23 cellular contexts compared by ENCODE assay signal in the genomic region with DNA sequence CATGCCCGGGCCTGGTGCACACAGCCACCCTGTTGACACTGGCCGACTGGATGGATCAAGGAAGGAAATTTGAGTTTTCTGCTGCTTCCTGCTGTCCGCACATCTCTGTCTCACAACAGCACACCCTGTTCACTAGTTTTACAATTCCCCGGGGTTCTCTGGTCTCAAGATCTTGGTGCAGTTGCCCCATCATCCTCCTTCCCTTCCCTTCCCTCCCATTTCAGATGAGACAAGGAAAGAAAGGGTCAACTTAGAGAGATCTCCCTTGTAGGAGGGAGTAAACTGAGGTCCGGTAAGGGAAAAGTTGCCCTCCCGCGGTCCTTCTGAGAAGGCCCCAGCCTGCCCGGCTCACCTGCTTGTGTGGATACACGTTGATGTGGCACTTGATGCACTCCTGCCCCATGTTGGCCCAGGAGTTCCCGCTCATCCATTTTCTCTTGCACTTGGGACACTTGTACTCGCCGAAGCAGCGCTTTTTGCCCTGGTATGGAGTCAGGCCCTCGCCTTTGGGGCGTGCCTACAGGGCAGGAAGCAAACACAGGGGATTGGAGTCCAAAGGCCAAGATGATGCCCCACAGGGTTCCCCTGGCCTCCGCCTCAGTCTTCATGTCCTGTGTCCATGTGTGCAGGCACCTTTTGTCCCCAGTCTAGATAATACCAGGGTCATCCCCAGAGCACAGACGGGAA. TPM values are rescaled to one million over a fixed set of nuclear protein-coding genes. Genes with fewer than 3 reads are reported as not detected.
DNase-seq lines count a peak whose midpoint lies in the region; ATAC-seq, FAIRE-seq and TF ChIP-seq lines count a peak whose summit lies in the region.
"Had no signal": no experiment of that assay in that cellular context is flagged by ENCODE, and none has a peak within 500 bp of the region (broad histone marks: within the 10 kb centered on the region; RNA-seq: fewer than 3 reads in every experiment).

No MANE protein-coding gene starts in this region.

- peak; percentile 16 for DNase-seq in CD14-positive monocyte (ENCODE audit: low spot score)
- peak; percentile 6 for DNase-seq in glutamatergic neuron
- DNase-seq in HepG2 (ENCODE audit: low spot score) = no peak
- DNase-seq in small intestine = peak; percentile 22
- no peak for DNase-seq in epidermal melanocyte (ENCODE audit: insufficient read length, low spot score)
- no peak for DNase-seq in mesenchymal stem cell
- no peak for DNase-seq in type B pancreatic cell (ENCODE audit: extremely low spot score, unreplicated experiment)
- DNase-seq in activated T-cell treated with anti-CD3 and anti-CD28 coated beads, Interleukin-2, amount 50 U/mL, for 4 hours = no peak
- DNase-seq: activated CD4-positive, alpha-beta T cell treated with anti-CD3 and anti-CD28 coated beads for 36 hours; activated gamma-delta T cell; DMS153; effector CD8-positive, alpha-beta T cell; erythroblast; GM23248; naive thymus-derived CD4-positive, alpha-beta T cell; NCI-H1930; NCI-H69; occipital lobe; SHP77 treated with DMSO at 0.1 percent for 48 hours; stimulated activated naive CD4-positive, alpha-beta T cell treated with Interleukin-2 at 50 U/mL for 16 hours had no signal

- H4K91ac ChIP-seq in mesenchymal stem cell (ENCODE audit: low read length) = no peak overlapping the region

- H2BK120ac ChIP-seq in mesenchymal stem cell (ENCODE audit: low read depth, low read length) = no peak overlapping the region

- H3K9me3 ChIP-seq in HepG2 (ENCODE audit: low read length) (no peaks in the 10 kb centered on the region), small intestine (ENCODE audit: control insufficient read depth, low read depth) (no peaks in the 10 kb centered on the region), mesenchymal stem cell (ENCODE audit: control insufficient read depth, low read length) (no peaks in the 10 kb centered on the region)
- H3K9me3 ChIP-seq: body of pancreas had no signal

- intact Hi-C loops in CD14-positive monocyte (cut with micrococcal nuclease) (no loop called here), HepG2 (cut with micrococcal nuclease; ENCODE audit: unreplicated experiment) (no loop called here)

- peaks cover 0 to 4% (median 0%) of the 10 kb centered on the region in 7 donors for H3K9me3 Mint-ChIP-seq in CD14-positive monocyte
- no peaks in the 10 kb centered on the region for H3K9me3 Mint-ChIP-seq in glutamatergic neuron (ENCODE audit: unreplicated experiment)
- H3K9me3 Mint-ChIP-seq in type B pancreatic cell = no peaks in the 10 kb centered on the region
- H3K9me3 Mint-ChIP-seq in activated T-cell treated with anti-CD3 and anti-CD28 coated beads, Interleukin-2, amount 50 U/mL, for 4 hours = no peaks in the 10 kb centered on the region
- H3K9me3 Mint-ChIP-seq: CD8-positive, alpha-beta memory T cell; naive thymus-derived CD4-positive, alpha-beta T cell had no signal

- H3K4me3 ChIP-seq in HepG2 (replicated peaks in 1 of 3; ENCODE audit: insufficient read depth in 1 of 3, low read depth in 2 of 3, low read length in 3 of 3) (no peak overlapping the region), small intestine (ENCODE audit: low read depth in 1 of 2, low read length in 2 of 2) (no peak overlapping the region), mesenchymal stem cell (ENCODE audit: insufficient read depth in 1 of 2, low read depth in 1 of 2, low read length in 2 of 2) (no peak overlapping the region)
- H3K4me3 ChIP-seq: body of pancreas, GM23248 had no signal

- TF ChIP-seq EP300 in HepG2 (IDR thresholded peaks at IDR 0.05; ENCODE audit: low read depth in 2 of 2, low read length in 2 of 2) (no peak), HepG2 (CRISPR knock-in tag; IDR thresholded peaks at IDR 0.05; ENCODE audit: borderline replicate concordance) (no peak)

- no peak for TF ChIP-seq RAD21 in HepG2 (CRISPR knock-in tag; IDR thresholded peaks at IDR 0.05)

- no peak overlapping the region for H3K18ac ChIP-seq in mesenchymal stem cell (ENCODE audit: low read depth in 1 of 2, low read length in 2 of 2)

- no peak overlapping the region for H3K4me2 ChIP-seq in HepG2 (ENCODE audit: low read depth, low read length)
- no peak overlapping the region for H3K4me2 ChIP-seq in mesenchymal stem cell (ENCODE audit: low read length, poor library complexity, severe bottlenecking)

- POLR2A ChIA-PET in HepG2 (lab: Yijun Ruan, JAX) = no interaction called here

- H3K36me3 Mint-ChIP-seq in CD14-positive monocyte (peaks cover 55 to 67% of the 10 kb centered on the region in 2 donors), glutamatergic neuron (ENCODE audit: unreplicated experiment) (no peaks in the 10 kb centered on the region), type B pancreatic cell (peaks cover 10% of the 10 kb centered on the region)
- no peaks in the 10 kb centered on the region for H3K36me3 Mint-ChIP-seq in activated T-cell treated with anti-CD3 and anti-CD28 coated beads, Interleukin-2, amount 50 U/mL, for 4 hours (ENCODE audit: insufficient read depth)
- H3K36me3 Mint-ChIP-seq: naive thymus-derived CD4-positive, alpha-beta T cell had no signal

- no peak for TF ChIP-seq POLR2A in HepG2 (IDR thresholded peaks at IDR 0.05; ENCODE audit: insufficient read depth in 1 of 2, low read depth in 2 of 2, low read length in 2 of 2)

- CTCF ChIA-PET in HepG2 (lab: Yijun Ruan, JAX; ENCODE audit: low intra/inter-chr PET ratio, low total read pairs) = no interaction called here

- peak overlapping the region in 1 of 7 donors; percentile 14 for H3K27ac Mint-ChIP-seq in CD14-positive monocyte
- H3K27ac Mint-ChIP-seq in glutamatergic neuron (ENCODE audit: unreplicated experiment) = no peak overlapping the region
- H3K27ac Mint-ChIP-seq in type B pancreatic cell = no peak overlapping the region
- H3K27ac Mint-ChIP-seq: activated CD4-positive, alpha-beta T cell treated with anti-CD3 and anti-CD28 coated beads for 36 hours; CD8-positive, alpha-beta memory T cell had no signal

- no peak overlapping the region for H2BK5ac ChIP-seq in mesenchymal stem cell (ENCODE audit: low read depth, low read length, poor library complexity, severe bottlenecking)

- H3K9ac ChIP-seq in HepG2 (ENCODE audit: insufficient read depth, low read depth, low read length) (no peak overlapping the region), mesenchymal stem cell (ENCODE audit: low read length) (no peak overlapping the region)
- H3K9ac ChIP-seq: GM23248 had no signal

- ATAC-seq in HepG2 = peak; percentile 20; the same call in 1 of the 3 replicates
- no peak for ATAC-seq in activated T-cell treated with anti-CD3 and anti-CD28 coated beads, Interleukin-2, amount 50 U/mL, for 4 hours
- ATAC-seq: activated CD4-positive, alpha-beta T cell treated with anti-CD3 and anti-CD28 coated beads for 36 hours; body of pancreas; naive thymus-derived CD4-positive, alpha-beta T cell had no signal

- H2AK5ac ChIP-seq in mesenchymal stem cell (ENCODE audit: low read length, severe bottlenecking) = no peak overlapping the region

- FAIRE-seq in HepG2 (lab: Jason Lieb, UNC) (no peak), small intestine (lab: Jason Lieb, UNC) (no peak)
- FAIRE-seq: A204.1 had no signal

- no peak overlapping the region for H4K8ac ChIP-seq in mesenchymal stem cell (ENCODE audit: low read length)

- no peak overlapping the region for H3K23ac ChIP-seq in mesenchymal stem cell (ENCODE audit: low read length in 2 of 2)

- no peaks in the 10 kb centered on the region for H3K79me2 ChIP-seq in HepG2 (ENCODE audit: insufficient read depth, low read length)

- H3K4me1 ChIP-seq in HepG2 (ENCODE audit: insufficient read depth, low read length) (peaks cover 29% of the 10 kb centered on the region), small intestine (ENCODE audit: control insufficient read depth in 2 of 2, insufficient read depth in 1 of 2, low read depth in 1 of 2, low read length in 1 of 2) (no peaks in the 10 kb centered on the region), mesenchymal stem cell (ENCODE audit: control insufficient read depth, insufficient read depth, low read depth, low read length) (peaks cover 35% of the 10 kb centered on the region)
- H3K4me1 ChIP-seq: body of pancreas had no signal

- H3K27ac ChIP-seq in HepG2 (ENCODE audit: extremely low read length, insufficient read depth, low read length) (no peak overlapping the region), small intestine (ENCODE audit: low read depth in 1 of 2, low read length in 1 of 2) (no peak overlapping the region), mesenchymal stem cell (ENCODE audit: low read length, poor library complexity, severe bottlenecking) (no peak overlapping the region)
- H3K27ac ChIP-seq: body of pancreas, GM23248 had no signal

- H2AFZ ChIP-seq in HepG2 (ENCODE audit: low read length) = no peak overlapping the region
- no peak overlapping the region for H2AFZ ChIP-seq in mesenchymal stem cell (ENCODE audit: low read depth, low read length)
- H2AFZ ChIP-seq: GM23248 had no signal

- H3K4me1 Mint-ChIP-seq in CD14-positive monocyte (peaks cover 18% of the 10 kb centered on the region), glutamatergic neuron (ENCODE audit: low read depth, unreplicated experiment) (peaks cover 26% of the 10 kb centered on the region), type B pancreatic cell (ENCODE audit: unreplicated experiment) (peaks cover 33% of the 10 kb centered on the region)
- no peaks in the 10 kb centered on the region for H3K4me1 Mint-ChIP-seq in activated T-cell treated with anti-CD3 and anti-CD28 coated beads, Interleukin-2, amount 50 U/mL, for 4 hours (ENCODE audit: low read depth)
- H3K4me1 Mint-ChIP-seq: activated CD4-positive, alpha-beta T cell treated with anti-CD3 and anti-CD28 coated beads for 36 hours; CD8-positive, alpha-beta memory T cell had no signal

- no peaks in the 10 kb centered on the region for H4K20me1 ChIP-seq in HepG2 (ENCODE audit: insufficient read depth, low read length)

- no TSS peak for BruUV-seq in HepG2 (replicated peaks; lab: Mats Ljungman, UMichigan)

- H3K36me3 ChIP-seq in HepG2 (replicated peaks in 1 of 2; ENCODE audit: control insufficient read depth in 1 of 2, insufficient read depth in 2 of 2, low read length in 2 of 2) = peaks cover 0 to 1% of the 10 kb centered on the region in 2 experiments; a peak in 2 of 5 replicates
- no peaks in the 10 kb centered on the region for H3K36me3 ChIP-seq in small intestine (ENCODE audit: control insufficient read depth in 2 of 2, insufficient read depth in 2 of 2, low read length in 2 of 2)
- peaks cover 59 to 73% of the 10 kb centered on the region in 2 experiments for H3K36me3 ChIP-seq in mesenchymal stem cell (ENCODE audit: control insufficient read depth in 1 of 2, insufficient read depth in 2 of 2, low read depth in 1 of 2, low read length in 2 of 2)

- H3K4me3 Mint-ChIP-seq in CD14-positive monocyte (no peak overlapping the region), glutamatergic neuron (ENCODE audit: unreplicated experiment) (no peak overlapping the region), type B pancreatic cell (no peak overlapping the region)
- no peak overlapping the region for H3K4me3 Mint-ChIP-seq in activated T-cell treated with anti-CD3 and anti-CD28 coated beads, Interleukin-2, amount 50 U/mL, for 4 hours
- H3K4me3 Mint-ChIP-seq: activated CD4-positive, alpha-beta T cell treated with anti-CD3 and anti-CD28 coated beads for 36 hours; CD8-positive, alpha-beta memory T cell; naive thymus-derived CD4-positive, alpha-beta T cell had no signal

- WGBS in HepG2 (ENCODE audit: low lambda C conversion rate) = 89% methylated on average over 16 of the region's 17 CpGs
- 81 to 88% (median 82%) methylated on average over 17 of the region's 17 CpGs for WGBS in small intestine, 3 donors
- WGBS in mesenchymal stem cell = 98% methylated on average over 17 of the region's 17 CpGs

- no peak overlapping the region for H3K14ac ChIP-seq in mesenchymal stem cell (ENCODE audit: low read length in 2 of 2)

- no peak overlapping the region for H3K4ac ChIP-seq in mesenchymal stem cell (ENCODE audit: low read depth in 1 of 2, low read length in 2 of 2)

- in situ Hi-C loops in HepG2 (cut with HindIII; ENCODE audit: extremely low pct_ligation_motif_present, low pct_unique_long_range_greater_than_20kb) = no loop called here

- no peak overlapping the region for H2BK15ac ChIP-seq in mesenchymal stem cell (ENCODE audit: low read depth, poor library complexity, severe bottlenecking)

- H3K27me3 ChIP-seq in HepG2 (ENCODE audit: control insufficient read depth in 1 of 2, insufficient read depth in 2 of 2, low read length in 2 of 2) (no peaks in the 10 kb centered on the region), small intestine (ENCODE audit: control insufficient read depth in 2 of 2, insufficient read depth in 2 of 2, low read length in 2 of 2) (no peaks in the 10 kb centered on the region), mesenchymal stem cell (ENCODE audit: control insufficient read depth in 1 of 2, insufficient read depth in 1 of 2, low read length in 2 of 2) (no peaks in the 10 kb centered on the region)
- H3K27me3 ChIP-seq: body of pancreas had no signal

- H3K27me3 Mint-ChIP-seq in CD14-positive monocyte (ENCODE audit: low read depth in 3 of 3) (peaks cover 4 to 7% (median 7%) of the 10 kb centered on the region in 3 donors), glutamatergic neuron (ENCODE audit: unreplicated experiment) (peaks cover 8% of the 10 kb centered on the region), type B pancreatic cell (no peaks in the 10 kb centered on the region)
- no peaks in the 10 kb centered on the region for H3K27me3 Mint-ChIP-seq in activated T-cell treated with anti-CD3 and anti-CD28 coated beads, Interleukin-2, amount 50 U/mL, for 4 hours (ENCODE audit: low read depth)
- H3K27me3 Mint-ChIP-seq: activated CD4-positive, alpha-beta T cell treated with anti-CD3 and anti-CD28 coated beads for 36 hours had no signal

- H2BK12ac ChIP-seq in mesenchymal stem cell (ENCODE audit: low read length in 2 of 2) = no peak overlapping the region

- no peak for TF ChIP-seq CTCF in CD14-positive monocyte (IDR thresholded peaks at IDR 0.05)
- no peak for TF ChIP-seq CTCF in glutamatergic neuron (IDR thresholded peaks at IDR 0.05; ENCODE audit: partially characterized antibody, unreplicated experiment)
- TF ChIP-seq CTCF in HepG2 (CRISPR knock-in tag; IDR thresholded peaks at IDR 0.05) = no peak
- TF ChIP-seq CTCF in type B pancreatic cell (conservative IDR thresholded peaks at IDR 0.05) = no peak

- H3K79me1 ChIP-seq in mesenchymal stem cell (replicated peaks; ENCODE audit: low read length, poor library complexity, severe bottlenecking) = peaks cover 35% of the 10 kb centered on the region

RNA-seq across cellular contexts. Expression of gene PPIF, which starts 46.8 kb away (rescaled TPM):
- 10 to 100 TPM; 36.6 to 52.3 TPM for polyA plus RNA-seq in CD14-positive monocyte
- 24.2 TPM for total RNA-seq in glutamatergic neuron (ENCODE audit: unreplicated experiment)
- 157 and 178 TPM in 2 replicates for total RNA-seq in HepG2 (2016; rRNA removed; fragmentation: Illumina TruSeq; extraction: Trizol)
- total RNA-seq in HepG2 (2016; cell fraction: cytosol; rRNA removed; fragmentation: Illumina TruSeq; extraction: Trizol; ENCODE audit: low read depth) = 30.6 and 37.3 TPM in 2 replicates
- total RNA-seq in HepG2 (2016; cell fraction: insoluble cytoplasmic fraction; rRNA removed; fragmentation: Illumina TruSeq; extraction: Trizol) = 154 and 176 TPM in 2 replicates
- total RNA-seq in HepG2 (2016; cell fraction: membrane; rRNA removed; fragmentation: Illumina TruSeq; extraction: Trizol) = 93.6 and 97.6 TPM in 2 replicates
- 106 and 121 TPM in 2 replicates for total RNA-seq in HepG2 (2016; cell fraction: nucleus; rRNA removed; fragmentation: Illumina TruSeq; extraction: Trizol)
- 134 and 147 TPM in 2 replicates for polyA plus RNA-seq in HepG2 (2011; rRNA removed)
- 144 and 156 TPM in 2 replicates for polyA plus RNA-seq in HepG2 (2011; cell fraction: cytosol; rRNA removed)
- 229 and 231 TPM in 2 replicates for polyA plus RNA-seq in HepG2 (2011; cell fraction: nucleus; rRNA removed)
- polyA plus RNA-seq in HepG2 (2012) = 92.0 and 152 TPM in 2 replicates
- polyA plus RNA-seq in HepG2 (2016; cell fraction: cytosol; fragmentation: Illumina TruSeq; extraction: Trizol; ENCODE audit: low read depth) = 48.0 and 48.3 TPM in 2 replicates
- 270 and 301 TPM in 2 replicates for polyA plus RNA-seq in HepG2 (2016; cell fraction: insoluble cytoplasmic fraction; fragmentation: Illumina TruSeq; extraction: Trizol; ENCODE audit: low read depth)
- 80.3 and 83.8 TPM in 2 replicates for polyA plus RNA-seq in HepG2 (2016; cell fraction: membrane; fragmentation: Illumina TruSeq; extraction: Trizol; ENCODE audit: low read depth)
- 218 and 229 TPM in 2 replicates for polyA plus RNA-seq in HepG2 (2016; cell fraction: nucleus; fragmentation: Illumina TruSeq; extraction: Trizol; ENCODE audit: insufficient read depth, low read depth)
- 220 and 249 TPM in 2 replicates for polyA minus RNA-seq in HepG2 (2011; rRNA and poly(A)+ RNA removed; ENCODE audit: low replicate concordance)
- polyA minus RNA-seq in HepG2 (2011; cell fraction: cytosol; rRNA and poly(A)+ RNA removed) = 69.6 and 71.7 TPM in 2 replicates
- 105 and 112 TPM in 2 replicates for polyA minus RNA-seq in HepG2 (2011; cell fraction: nucleus; rRNA and poly(A)+ RNA removed)
- polyA plus RNA-seq in small intestine = 10 to 100 TPM; 35.3 to 71.5 (median 42.7) TPM
- polyA plus RNA-seq in mesenchymal stem cell (2013, experiment 1 of 2) = 49.4 TPM
- 50.7 TPM for polyA plus RNA-seq in mesenchymal stem cell (2013, experiment 2 of 2)
- total RNA-seq in type B pancreatic cell (ENCODE audit: low replicate concordance) = 67.5 and 91.3 TPM in 2 replicates
- total RNA-seq in activated T-cell treated with anti-CD3 and anti-CD28 coated beads, Interleukin-2, amount 50 U/mL, for 4 hours = 100 to 1,000 TPM; 199 to 232 (median 203) TPM

RNA-seq across cellular contexts. Expression of gene ZCCHC24, which starts 51.4 kb away (rescaled TPM):
- polyA plus RNA-seq in CD14-positive monocyte (1 to 10 TPM; 4.0 to 5.0 TPM), HepG2 (2011; rRNA removed) (7.7 and 7.9 TPM in 2 replicates), small intestine (10 to 100 TPM in 2 of 3 donors, under 1 TPM in 1; 0.89 to 13.0 (median 10.5) TPM)
- total RNA-seq in glutamatergic neuron (ENCODE audit: unreplicated experiment) (3.0 TPM), HepG2 (2016; rRNA removed; fragmentation: Illumina TruSeq; extraction: Trizol) (3.1 and 3.9 TPM in 2 replicates), type B pancreatic cell (ENCODE audit: low replicate concordance) (2.7 and 29.1 TPM in 2 replicates)
- 0.62 and 0.81 TPM in 2 replicates for total RNA-seq in HepG2 (2016; cell fraction: cytosol; rRNA removed; fragmentation: Illumina TruSeq; extraction: Trizol; ENCODE audit: low read depth)
- total RNA-seq in HepG2 (2016; cell fraction: insoluble cytoplasmic fraction; rRNA removed; fragmentation: Illumina TruSeq; extraction: Trizol) = 3.5 and 3.6 TPM in 2 replicates
- total RNA-seq in HepG2 (2016; cell fraction: membrane; rRNA removed; fragmentation: Illumina TruSeq; extraction: Trizol) = 3.7 and 4.0 TPM in 2 replicates
- total RNA-seq in HepG2 (2016; cell fraction: nucleus; rRNA removed; fragmentation: Illumina TruSeq; extraction: Trizol) = 2.4 and 2.5 TPM in 2 replicates
- 6.1 and 7.9 TPM in 2 replicates for polyA plus RNA-seq in HepG2 (2011; cell fraction: cytosol; rRNA removed)
- polyA plus RNA-seq in HepG2 (2011; cell fraction: nucleus; rRNA removed) = 5.9 and 9.2 TPM in 2 replicates
- polyA plus RNA-seq in HepG2 (2012) = 3.8 and 4.0 TPM in 2 replicates
- polyA plus RNA-seq in HepG2 (2016; cell fraction: cytosol; fragmentation: Illumina TruSeq; extraction: Trizol; ENCODE audit: low read depth) = 0.43 and 0.45 TPM in 2 replicates
- polyA plus RNA-seq in HepG2 (2016; cell fraction: insoluble cytoplasmic fraction; fragmentation: Illumina TruSeq; extraction: Trizol; ENCODE audit: low read depth) = 5.1 and 5.5 TPM in 2 replicates
- 2.8 and 3.1 TPM in 2 replicates for polyA plus RNA-seq in HepG2 (2016; cell fraction: membrane; fragmentation: Illumina TruSeq; extraction: Trizol; ENCODE audit: low read depth)
- polyA plus RNA-seq in HepG2 (2016; cell fraction: nucleus; fragmentation: Illumina TruSeq; extraction: Trizol; ENCODE audit: insufficient read depth, low read depth) = 4.3 and 4.9 TPM in 2 replicates
- 4.8 and 18.6 TPM in 2 replicates for polyA minus RNA-seq in HepG2 (2011; rRNA and poly(A)+ RNA removed; ENCODE audit: low replicate concordance)
- polyA minus RNA-seq in HepG2 (2011; cell fraction: cytosol; rRNA and poly(A)+ RNA removed) = 7.8 and 8.3 TPM in 2 replicates
- 3.5 and 3.6 TPM in 2 replicates for polyA minus RNA-seq in HepG2 (2011; cell fraction: nucleus; rRNA and poly(A)+ RNA removed)
- 47.4 TPM for polyA plus RNA-seq in mesenchymal stem cell (2013, experiment 1 of 2)
- 49.0 TPM for polyA plus RNA-seq in mesenchymal stem cell (2013, experiment 2 of 2)
- total RNA-seq in activated T-cell treated with anti-CD3 and anti-CD28 coated beads, Interleukin-2, amount 50 U/mL, for 4 hours = under 1 TPM; 0.26 to 0.92 (median 0.63) TPM

Comparison
In these comparisons a context has a peak if more than half of its experiments do, and no peak if none do; other contexts are left out.
1. DNase-seq: peak in CD14-positive monocyte (single experiment), glutamatergic neuron (single experiment) and small intestine (single experiment); none in HepG2 (single experiment), epidermal melanocyte (single experiment), mesenchymal stem cell (single experiment), type B pancreatic cell (single experiment) and activated T-cell treated with anti-CD3 and anti-CD28 coated beads, Interleukin-2, amount 50 U/mL, for 4 hours (single experiment).